In genomic region chr14:30283822-30284446, GRCh38 we compare ENCODE assay signal across 9 cellular contexts.
DNase-seq lines count a peak whose midpoint lies in the region; ATAC-seq and TF ChIP-seq lines count a peak whose summit lies in the region.
"Had no signal": no experiment of that assay in that cellular context is flagged by ENCODE, and none has a peak within 500 bp of the region (broad histone marks: within the 10 kb centered on the region; RNA-seq: fewer than 3 reads in every experiment).

No MANE protein-coding gene starts in this region.

- no peak for TF ChIP-seq POLR2A in testis (IDR thresholded peaks at IDR 0.05)

- H4K20me1 ChIP-seq in GM23338 (replicated peaks; ENCODE audit: insufficient read depth), result no peaks in the 10 kb centered on the region

- H3K9me3 Mint-ChIP-seq in GM23338, result peaks cover 3% of the 10 kb centered on the region; the same call in 2 of the 3 replicates
- peaks cover 0 to 6% (median under 1%) of the 10 kb centered on the region in 11 donors for H3K9me3 Mint-ChIP-seq in naive thymus-derived CD4-positive, alpha-beta T cell
- H3K9me3 Mint-ChIP-seq: CD4-positive, CD25-positive, alpha-beta regulatory T cell had no signal

- TF ChIP-seq CTCF in GM23338 (conservative IDR thresholded peaks at IDR 0.05; ENCODE audit: low read depth in 2 of 2) (peak; percentile 82 to 91), Panc1 (IDR thresholded peaks at IDR 0.05) (peak; percentile 78), testis (IDR thresholded peaks at IDR 0.05) (peak in 2 of 3 experiments; percentile 39 to 43)

- in situ Hi-C loops in Panc1 (cut with HindIII; ENCODE audit: low pct_unique_long_range_greater_than_20kb, low sequenced_read_pairs), result no loop called here

- H3K27me3 ChIP-seq in GM23338 (ENCODE audit: insufficient read depth) (no peaks in the 10 kb centered on the region), Panc1 (ENCODE audit: control insufficient read depth, insufficient read depth, low read length) (no peaks in the 10 kb centered on the region), testis (no peaks in the 10 kb centered on the region)
- H3K27me3 ChIP-seq in naive thymus-derived CD4-positive, alpha-beta T cell (ENCODE audit: control insufficient read depth in 2 of 2, insufficient read depth in 2 of 2, low read length in 2 of 2), result no peaks in the 10 kb centered on the region

- DNase-seq in NCI-H1417 (lab: John Stamatoyannopoulos, UW), result peak; percentile 17 to 61 (median 60)
- no peak for DNase-seq in NCI-H1417 treated with DMSO at 0.1 percent for 48 hours (lab: John Stamatoyannopoulos, UW)
- DNase-seq in GM23338 (ENCODE audit: low spot score), result peak; percentile 86
- no peak for DNase-seq in Panc1 (ENCODE audit: low read depth, low spot score)
- peak; percentile 64 for DNase-seq in fibroblast of peridontal ligament (ENCODE audit: extremely low read depth)
- DNase-seq in testis, result peak; percentile 60
- DNase-seq in naive thymus-derived CD4-positive, alpha-beta T cell, result no peak
- no peak for DNase-seq in posterior vena cava (ENCODE audit: low spot score)

- no peak overlapping the region for H3K4me3 Mint-ChIP-seq in GM23338
- no peak overlapping the region for H3K4me3 Mint-ChIP-seq in naive thymus-derived CD4-positive, alpha-beta T cell
- H3K4me3 Mint-ChIP-seq: CD4-positive, CD25-positive, alpha-beta regulatory T cell had no signal

- no peak overlapping the region for H3K27ac Mint-ChIP-seq in GM23338
- no peak overlapping the region for H3K27ac Mint-ChIP-seq in naive thymus-derived CD4-positive, alpha-beta T cell
- H3K27ac Mint-ChIP-seq: CD4-positive, CD25-positive, alpha-beta regulatory T cell had no signal

- H3K27me3 Mint-ChIP-seq in GM23338 (ENCODE audit: insufficient read depth, low read depth, poor library complexity), result no peaks in the 10 kb centered on the region
- peaks cover 0 to 3% (median 0%) of the 10 kb centered on the region in 5 donors for H3K27me3 Mint-ChIP-seq in naive thymus-derived CD4-positive, alpha-beta T cell
- H3K27me3 Mint-ChIP-seq: CD4-positive, CD25-positive, alpha-beta regulatory T cell had no signal

- 46% methylated on average over 2 of the region's 2 CpGs for WGBS in testis, 2 donors

- H3K4me1 ChIP-seq in GM23338 (ENCODE audit: insufficient read depth) (no peaks in the 10 kb centered on the region), Panc1 (ENCODE audit: control insufficient read depth, insufficient read depth, low read length) (no peaks in the 10 kb centered on the region), testis (no peaks in the 10 kb centered on the region)
- H3K4me1 ChIP-seq in naive thymus-derived CD4-positive, alpha-beta T cell (ENCODE audit: control insufficient read depth in 2 of 2, insufficient read depth in 2 of 2, low read length in 2 of 2), result no peaks in the 10 kb centered on the region

- no peaks in the 10 kb centered on the region for H3K9me2 ChIP-seq in GM23338 (ENCODE audit: insufficient read depth)

- ATAC-seq in GM23338 (peak; percentile 89), Panc1 (0 out of 2 replicates have a peak, but pooled peaks have one; percentile 53)
- no peak for ATAC-seq in naive thymus-derived CD4-positive, alpha-beta T cell

- no peaks in the 10 kb centered on the region for H3K4me1 Mint-ChIP-seq in GM23338
- H3K4me1 Mint-ChIP-seq in naive thymus-derived CD4-positive, alpha-beta T cell, result no peaks in the 10 kb centered on the region
- H3K4me1 Mint-ChIP-seq: CD4-positive, CD25-positive, alpha-beta regulatory T cell had no signal

- no peak overlapping the region for H2AFZ ChIP-seq in GM23338

- no peak overlapping the region for H3K4me2 ChIP-seq in GM23338

- H3K27ac ChIP-seq in GM23338 (ENCODE audit: low read depth) (no peak overlapping the region), Panc1 (ENCODE audit: low read length) (no peak overlapping the region), testis (no peak overlapping the region)
- H3K27ac ChIP-seq in naive thymus-derived CD4-positive, alpha-beta T cell (ENCODE audit: low read depth, low read length), result no peak overlapping the region

- no TSS peak for BruUV-seq in Panc1 (replicated peaks; lab: Mats Ljungman, UMichigan)

- POLR2A ChIA-PET in Panc1 (lab: Charles Lee), result no interaction called here
- POLR2A ChIA-PET in naive thymus-derived CD4-positive, alpha-beta T cell (lab: Charles Lee), result no interaction called here

- no peak overlapping the region for H3K4me3 ChIP-seq in GM23338
- no peak overlapping the region for H3K4me3 ChIP-seq in Panc1 (ENCODE audit: low read depth in 2 of 2, low read length in 2 of 2)
- H3K4me3 ChIP-seq in testis, result peak overlapping the region in 1 of 2 donors; percentile 7
- H3K4me3 ChIP-seq in naive thymus-derived CD4-positive, alpha-beta T cell (ENCODE audit: low read length), result no peak overlapping the region

- H3K79me2 ChIP-seq in GM23338 (replicated peaks; ENCODE audit: insufficient read depth), result no peaks in the 10 kb centered on the region

- no peaks in the 10 kb centered on the region for H3K36me3 Mint-ChIP-seq in GM23338 (ENCODE audit: low read depth)
- H3K36me3 Mint-ChIP-seq in naive thymus-derived CD4-positive, alpha-beta T cell, result no peaks in the 10 kb centered on the region
- H3K36me3 Mint-ChIP-seq: CD4-positive, CD25-positive, alpha-beta regulatory T cell had no signal

- H3K36me3 ChIP-seq in GM23338 (ENCODE audit: insufficient read depth), result no peaks in the 10 kb centered on the region
- no peaks in the 10 kb centered on the region for H3K36me3 ChIP-seq in Panc1 (ENCODE audit: control insufficient read depth, insufficient read depth, low read length)
- no peaks in the 10 kb centered on the region for H3K36me3 ChIP-seq in testis (ENCODE audit: low read depth, missing control alignments)
- H3K36me3 ChIP-seq in naive thymus-derived CD4-positive, alpha-beta T cell (ENCODE audit: control insufficient read depth in 2 of 3, insufficient read depth in 3 of 3, low read length in 3 of 3), result no peaks in the 10 kb centered on the region

- no peaks in the 10 kb centered on the region for H3F3A ChIP-seq in GM23338 (replicated peaks; ENCODE audit: low read depth)

- intact Hi-C loops in Panc1 (cut with micrococcal nuclease; ENCODE audit: unreplicated experiment) (no loop called here), testis (cut with DNase I; ENCODE audit: low total_unique reads) (no loop called here), posterior vena cava (cut with DNase I) (no loop called here)
- intact Hi-C loops in naive thymus-derived CD4-positive, alpha-beta T cell (cut with micrococcal nuclease), result no loop called here

- CTCF ChIA-PET in Panc1 (lab: Charles Lee), result interaction anchor here (0.6 to 1.3 kb wide), 3 partner anchors 14 to 423 kb away, joined by 4 to 12 read pairs (median 4); no protein-coding TSS in a partner anchor
- CTCF ChIA-PET in naive thymus-derived CD4-positive, alpha-beta T cell (lab: Charles Lee), result no interaction called here

- H3K9me3 ChIP-seq in Panc1 (ENCODE audit: control insufficient read depth, insufficient read depth, low read depth, low read length) (no peaks in the 10 kb centered on the region), testis (no peaks in the 10 kb centered on the region)
- H3K9me3 ChIP-seq in naive thymus-derived CD4-positive, alpha-beta T cell (ENCODE audit: control insufficient read depth in 2 of 3, low read length in 3 of 3), result no peaks in the 10 kb centered on the region

TF ChIP-seq in GM23338, 12 proteins besides CTCF, POLR2A, EP300 and RAD21:
- TF ChIP-seq ETS1 (IDR thresholded peaks at IDR 0.05) (no peak), POLR2AphosphoS5 (IDR thresholded peaks at IDR 0.05; ENCODE audit: low read depth) (no peak)

Comparison
In these comparisons a context has a peak if more than half of its experiments do, and no peak if none do; other contexts are left out.
1. DNase-seq: peak in NCI-H1417 (3 of 3), GM23338 (single experiment), fibroblast of peridontal ligament (single experiment) and testis (single experiment); none in NCI-H1417 treated with DMSO at 0.1 percent for 48 hours (single experiment), Panc1 (single experiment), naive thymus-derived CD4-positive, alpha-beta T cell (0 of 9) and posterior vena cava (single experiment).
2. Peak in every context shown above with its lines, with median percentiles within 50 percentile points of each other: CTCF ChIP-seq.